In the genomic region with DNA sequence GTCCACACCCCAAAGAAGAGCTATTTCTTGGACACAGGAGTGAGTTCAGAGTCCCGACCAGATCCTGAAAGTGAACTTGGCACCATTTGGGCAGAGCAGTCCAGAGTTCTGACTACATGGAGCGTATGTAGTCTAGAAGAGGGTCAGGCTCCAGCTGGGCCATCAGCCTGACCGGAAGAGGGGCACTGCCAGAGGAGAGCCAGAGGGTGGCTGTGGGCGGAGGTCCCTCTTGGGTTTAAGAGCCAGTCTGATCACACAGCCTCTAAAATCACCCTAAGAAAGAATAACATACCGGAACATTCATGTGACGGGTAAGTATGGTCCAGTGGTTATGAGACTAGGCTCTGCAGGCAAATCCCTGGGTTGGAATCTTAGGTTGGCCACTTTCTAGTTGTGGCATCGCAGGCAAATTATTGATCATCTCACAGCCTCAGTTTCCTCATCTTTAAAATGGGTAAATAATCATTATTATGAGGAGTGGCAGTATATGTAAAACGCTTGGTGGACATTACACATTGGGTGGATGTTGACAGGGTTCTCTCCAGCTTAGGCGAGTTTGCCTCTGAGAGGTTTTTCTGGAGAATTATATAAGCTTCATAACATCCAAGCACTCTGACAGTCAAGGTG, we compare ENCODE assay signal across 8 cellular contexts. TPM values are rescaled to one million over a fixed set of nuclear protein-coding genes. Genes with fewer than 3 reads are reported as not detected.
DNase-seq lines count a peak whose midpoint lies in the region; ATAC-seq and TF ChIP-seq lines count a peak whose summit lies in the region.

No MANE protein-coding gene starts in this region.

- no peak for ATAC-seq in left lung

- H3K27ac ChIP-seq in angular gyrus (ENCODE audit: low read depth, low read length) (peak overlapping the region; percentile 93), left lung (peak overlapping the region; percentile 97), suprapubic skin (peak overlapping the region; percentile 96)

- H3K4me3 Mint-ChIP-seq in T-helper 1 cell treated with Interleukin-12 subunit alpha and Interleukin-12 subunit beta and Interleukin-4 antibody, amounts not matched to agents 30 μg/mL and 1 μg/mL, for 36 hours, result peak overlapping the region; percentile 92

- H3K9me3 ChIP-seq in left lung (no peaks in the 10 kb centered on the region), suprapubic skin (no peaks in the 10 kb centered on the region)

- H3K27ac Mint-ChIP-seq in T-helper 1 cell treated with Interleukin-12 subunit alpha and Interleukin-12 subunit beta and Interleukin-4 antibody, amounts not matched to agents 30 μg/mL and 1 μg/mL, for 36 hours, result peak overlapping the region; percentile 92

- DNase-seq in T-helper 1 cell, result no peak
- DNase-seq in left lung, result no peak
- no peak for DNase-seq in suprapubic skin (ENCODE audit: low spot score in 2 of 2)
- DNase-seq in HuH-7 (ENCODE audit: low spot score), result no peak
- DNase-seq in NCI-H2081 (lab: John Stamatoyannopoulos, UW), result no peak
- no peak for DNase-seq in NCI-H1436 treated with DMSO at 0.1 percent for 48 hours (lab: John Stamatoyannopoulos, UW)

- H3K9me3 Mint-ChIP-seq in T-helper 1 cell treated with Interleukin-12 subunit alpha and Interleukin-12 subunit beta and Interleukin-4 antibody, amounts not matched to agents 30 μg/mL and 1 μg/mL, for 36 hours, result no peaks in the 10 kb centered on the region

- no peaks in the 10 kb centered on the region for H3K27me3 ChIP-seq in left lung
- no peaks in the 10 kb centered on the region for H3K27me3 ChIP-seq in suprapubic skin

- WGBS in suprapubic skin, result 84% methylated on average over 9 of the region's 9 CpGs

- H3K4me3 ChIP-seq in left lung (peak overlapping the region; percentile 59 to 87), suprapubic skin (peak overlapping the region; percentile 83)

- no peaks in the 10 kb centered on the region for H3K27me3 Mint-ChIP-seq in T-helper 1 cell treated with Interleukin-12 subunit alpha and Interleukin-12 subunit beta and Interleukin-4 antibody, amounts not matched to agents 30 μg/mL and 1 μg/mL, for 36 hours (ENCODE audit: low read depth)

- peaks cover 18% of the 10 kb centered on the region for H3K4me1 Mint-ChIP-seq in T-helper 1 cell treated with Interleukin-12 subunit alpha and Interleukin-12 subunit beta and Interleukin-4 antibody, amounts not matched to agents 30 μg/mL and 1 μg/mL, for 36 hours (ENCODE audit: low read depth)

- H3K36me3 Mint-ChIP-seq in T-helper 1 cell treated with Interleukin-12 subunit alpha and Interleukin-12 subunit beta and Interleukin-4 antibody, amounts not matched to agents 30 μg/mL and 1 μg/mL, for 36 hours (ENCODE audit: low read depth), result peaks cover 14% of the 10 kb centered on the region

- intact Hi-C loops in left lung (cut with DNase I), result loop anchor here in 1 of 2 donors (5.0 to 10.0 kb wide), 3 partner anchors 115 to 607 kb away; no protein-coding TSS in a partner anchor

- H3K4me1 ChIP-seq in left lung, result peaks cover 6 to 18% of the 10 kb centered on the region in 2 donors
- peaks cover 23% of the 10 kb centered on the region for H3K4me1 ChIP-seq in suprapubic skin

- H3K36me3 ChIP-seq in left lung, result no peaks in the 10 kb centered on the region
- no peaks in the 10 kb centered on the region for H3K36me3 ChIP-seq in suprapubic skin

- no peak for TF ChIP-seq EP300 in suprapubic skin (IDR thresholded peaks at IDR 0.05)

- TF ChIP-seq CTCF in left lung (IDR thresholded peaks at IDR 0.05) (no peak), suprapubic skin (IDR thresholded peaks at IDR 0.05) (no peak)

- no peak for TF ChIP-seq POLR2A in suprapubic skin (IDR thresholded peaks at IDR 0.05)

RNA-seq across cellular contexts. Expression of a gene that starts 2.1 kb away (rescaled TPM):
- total RNA-seq in left lung (10 to 100 TPM; 22.7 to 31.8 TPM), suprapubic skin (10 to 100 TPM; 13.8 to 27.4 (median 21.0) TPM)
